In the genomic region with DNA sequence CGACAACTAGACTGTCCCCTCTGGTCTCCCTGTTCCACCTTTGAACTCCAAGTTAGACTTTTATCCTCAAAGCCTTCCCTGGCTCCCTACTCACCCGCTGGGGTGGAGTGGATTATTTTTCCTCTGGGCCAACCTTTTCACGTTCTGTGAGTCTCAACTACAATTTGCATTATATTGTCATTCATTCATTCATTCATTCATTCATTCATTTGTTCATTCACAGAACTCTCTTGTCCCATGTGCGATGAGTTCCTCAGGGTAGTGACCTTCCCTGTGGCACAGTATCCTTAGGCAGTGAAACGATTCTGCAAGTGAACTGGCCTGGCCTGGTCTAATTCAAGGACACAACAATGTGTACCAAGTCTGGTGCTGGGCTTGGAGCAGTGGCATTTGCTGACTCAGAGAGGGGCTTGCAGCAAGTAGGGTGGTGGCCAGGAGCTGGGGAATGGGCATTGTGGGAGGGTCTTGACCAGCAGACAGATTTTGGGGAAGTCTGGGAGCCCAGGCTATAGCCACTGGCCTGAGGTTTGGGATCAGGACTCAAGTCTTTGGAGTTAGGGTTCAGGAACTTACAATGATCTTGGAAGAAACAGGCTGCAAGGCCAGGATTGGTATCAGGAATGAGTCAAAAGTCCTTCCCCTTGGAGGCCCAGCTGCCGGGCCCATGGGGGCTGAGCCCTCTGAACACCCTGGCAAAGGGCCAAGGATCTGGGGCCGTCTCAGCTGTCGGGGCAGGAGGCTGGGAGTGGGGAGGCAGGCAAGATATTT, we compare ENCODE assay signal across 1 cellular context.
TF ChIP-seq lines count a peak whose summit lies in the region.

No MANE protein-coding gene starts in this region.

TF ChIP-seq in HEK293, 187 proteins besides CTCF, POLR2A, EP300 and RAD21 (continued from another document):
- peak; percentile 20; the same call in 1 of the 2 replicates for TF ChIP-seq ZNF692 (tag by site-specific recombination; IDR thresholded peaks at IDR 0.05)
